ENCODE assay signal across 10 cellular contexts in the genomic region with DNA sequence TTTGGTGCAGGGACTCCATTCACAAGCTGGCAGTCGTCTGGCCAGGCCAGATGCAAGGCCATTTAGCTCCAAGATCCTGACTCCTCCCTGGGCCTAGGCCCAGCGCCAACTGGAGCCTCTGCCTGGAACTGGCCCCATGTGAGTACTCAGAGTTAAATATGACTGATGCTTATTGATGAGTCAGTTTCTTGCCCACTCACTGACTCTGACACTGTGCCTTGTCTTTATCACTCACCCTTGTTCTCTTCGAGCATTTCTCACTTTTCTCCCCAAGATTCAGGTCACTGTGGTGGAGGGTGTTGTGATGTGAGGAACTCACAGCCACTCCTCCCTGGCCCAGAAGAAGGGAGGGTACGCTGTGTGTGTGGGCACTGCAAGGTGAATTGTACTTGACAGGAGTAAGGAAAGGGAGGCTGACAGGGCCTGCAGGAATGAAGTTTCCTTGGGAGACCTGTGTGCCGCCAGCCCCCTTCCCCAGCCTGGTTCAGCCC. TPM values are rescaled to one million over a fixed set of nuclear protein-coding genes. Genes with fewer than 3 reads are reported as not detected.
DNase-seq lines count a peak whose midpoint lies in the region; ATAC-seq, FAIRE-seq and TF ChIP-seq lines count a peak whose summit lies in the region.
"Had no signal": no experiment of that assay in that cellular context is flagged by ENCODE, and none has a peak within 500 bp of the region (broad histone marks: within the 10 kb centered on the region; RNA-seq: fewer than 3 reads in every experiment).

No MANE protein-coding gene starts in this region.

- DNase-seq in activated naive CD4-positive, alpha-beta T cell treated with anti-CD3 and anti-CD28 coated beads, Interleukin-2, amount 50 U/mL, for 72 hours (ENCODE audit: low spot score in 2 of 2), result no peak
- DNase-seq in activated naive CD4-positive, alpha-beta T cell treated with anti-CD3 and anti-CD28 coated beads, Interleukin-2, amount 10 ng/mL, durations not matched to agents 7 days and 5 days, result no peak
- DNase-seq in K562 (ENCODE audit: extremely low read depth in 1 of 4, low spot score in 3 of 4), result no peak
- peak; percentile 89 for DNase-seq in iris pigment epithelial cell (ENCODE audit: low read depth)
- DNase-seq in vagina (ENCODE audit: extremely low spot score in 2 of 2), result peak in 1 of 2 donors; percentile 87
- DNase-seq in esophagus muscularis mucosa (ENCODE audit: extremely low spot score), result no peak
- DNase-seq in G401 (ENCODE audit: low spot score), result no peak
- DNase-seq: retina had no signal

- no peak overlapping the region for H3K4me3 Mint-ChIP-seq in activated naive CD4-positive, alpha-beta T cell treated with anti-CD3 and anti-CD28 coated beads, Interleukin-2, amount 10 ng/mL, durations not matched to agents 7 days and 5 days

- TF ChIP-seq EP300 in K562 (IDR thresholded peaks at IDR 0.05; ENCODE audit: low read length), result no peak
- no peak for TF ChIP-seq EP300 in esophagus muscularis mucosa (IDR thresholded peaks at IDR 0.05)

- POLR2A ChIA-PET in K562 (lab: Yijun Ruan, JAX), result interaction anchor here (1.3 kb wide), 1 partner anchor 10 kb away, joined by 4 read pairs; no protein-coding TSS in a partner anchor

- peak; percentile 88 to 91 for ATAC-seq in activated naive CD4-positive, alpha-beta T cell treated with anti-CD3 and anti-CD28 coated beads, Interleukin-2, amount 50 U/mL, for 72 hours
- ATAC-seq in K562 (peak; percentile 43), GM21717 (IDR thresholded peaks at IDR 0.05; ENCODE audit: unreplicated experiment) (no peak)

- TF ChIP-seq CTCF in K562 (IDR thresholded peaks at IDR 0.05 in 2 of 3, conservative IDR thresholded peaks at IDR 0.05 in 1 of 3; ENCODE audit: insufficient read depth in 2 of 3, low read depth in 1 of 3, low read length in 3 of 3) (no peak), vagina (IDR thresholded peaks at IDR 0.05) (no peak), esophagus muscularis mucosa (IDR thresholded peaks at IDR 0.05) (no peak)

- H3K4me1 ChIP-seq in K562 (replicated peaks in 1 of 2; ENCODE audit: control insufficient read depth in 2 of 2, insufficient read depth in 2 of 2, low read length in 2 of 2) (peaks cover 0 to 9% of the 10 kb centered on the region in 2 experiments; a peak in 1 of 5 replicates), vagina (peaks cover 37% of the 10 kb centered on the region), esophagus muscularis mucosa (peaks cover 24 to 33% (median 32%) of the 10 kb centered on the region in 4 donors)

- WGBS in K562 (ENCODE audit: insufficient coverage, low coverage, missing lambda C conversion rate), result 35% methylated on average over 3 of the region's 5 CpGs
- WGBS in esophagus muscularis mucosa, result 63% methylated on average over 5 of the region's 5 CpGs

- H3K36me3 Mint-ChIP-seq in activated naive CD4-positive, alpha-beta T cell treated with anti-CD3 and anti-CD28 coated beads, Interleukin-2, amount 50 U/mL, for 72 hours, result no peaks in the 10 kb centered on the region
- H3K36me3 Mint-ChIP-seq in activated naive CD4-positive, alpha-beta T cell treated with anti-CD3 and anti-CD28 coated beads, Interleukin-2, amount 10 ng/mL, durations not matched to agents 7 days and 5 days, result peaks cover 26% of the 10 kb centered on the region

- BruUV-seq in K562 (replicated peaks; lab: Mats Ljungman, UMichigan), result no TSS peak

- no peak for TF ChIP-seq RAD21 in K562 (CRISPR knock-in tag; conservative IDR thresholded peaks at IDR 0.05 in 1 of 2, IDR thresholded peaks at IDR 0.05 in 1 of 2)

- peak overlapping the region; percentile 5 to 48 for H3K27ac Mint-ChIP-seq in activated naive CD4-positive, alpha-beta T cell treated with anti-CD3 and anti-CD28 coated beads, Interleukin-2, amount 50 U/mL, for 72 hours
- no peak overlapping the region for H3K27ac Mint-ChIP-seq in activated naive CD4-positive, alpha-beta T cell treated with anti-CD3 and anti-CD28 coated beads, Interleukin-2, amount 10 ng/mL, durations not matched to agents 7 days and 5 days

- H3K4me3 ChIP-seq in K562 (no peak overlapping the region), vagina (no peak overlapping the region), esophagus muscularis mucosa (no peak overlapping the region)

- FAIRE-seq in K562 (lab: Jason Lieb, UNC), result no peak
- FAIRE-seq: endometrium had no signal

- H3K36me3 ChIP-seq in K562 (ENCODE audit: control insufficient read depth, insufficient read depth, low read length), result peaks cover 7% of the 10 kb centered on the region; the same call in 2 of the 3 replicates
- peaks cover 0 to 7% of the 10 kb centered on the region in 2 donors for H3K36me3 ChIP-seq in vagina
- peaks cover 0 to 20% (median 13%) of the 10 kb centered on the region in 4 donors for H3K36me3 ChIP-seq in esophagus muscularis mucosa

- in situ Hi-C loops in K562 (cut with MboI), result no loop called here
- in situ Hi-C loops in G401 (cut with HindIII; ENCODE audit: low sequenced_read_pairs), result no loop called here

- intact Hi-C loops in K562 (cut with micrococcal nuclease), result no loop called here
- intact Hi-C loops in vagina (cut with DNase I), result no loop called here
- intact Hi-C loops in esophagus muscularis mucosa (cut with DNase I), result no loop called here

- H4K20me1 ChIP-seq in K562 (replicated peaks; ENCODE audit: control insufficient read depth, insufficient read depth, low read length), result no peaks in the 10 kb centered on the region

- H3K27me3 Mint-ChIP-seq in activated naive CD4-positive, alpha-beta T cell treated with anti-CD3 and anti-CD28 coated beads, Interleukin-2, amount 10 ng/mL, durations not matched to agents 7 days and 5 days, result no peaks in the 10 kb centered on the region

- no peaks in the 10 kb centered on the region for H3K79me2 ChIP-seq in K562 (ENCODE audit: control insufficient read depth, insufficient read depth, low read length)

- no peaks in the 10 kb centered on the region for H3K9me3 Mint-ChIP-seq in activated naive CD4-positive, alpha-beta T cell treated with anti-CD3 and anti-CD28 coated beads, Interleukin-2, amount 50 U/mL, for 72 hours
- H3K9me3 Mint-ChIP-seq in activated naive CD4-positive, alpha-beta T cell treated with anti-CD3 and anti-CD28 coated beads, Interleukin-2, amount 10 ng/mL, durations not matched to agents 7 days and 5 days, result no peaks in the 10 kb centered on the region

- H3K9me3 ChIP-seq in K562 (replicated peaks; ENCODE audit: control insufficient read depth, insufficient read depth, low read depth, low read length), result no peaks in the 10 kb centered on the region
- no peaks in the 10 kb centered on the region for H3K9me3 ChIP-seq in vagina
- no peaks in the 10 kb centered on the region for H3K9me3 ChIP-seq in esophagus muscularis mucosa

- TF ChIP-seq POLR2A in K562 (conservative IDR thresholded peaks at IDR 0.05), result no peak
- TF ChIP-seq POLR2A in vagina (IDR thresholded peaks at IDR 0.05), result no peak
- TF ChIP-seq POLR2A in esophagus muscularis mucosa (IDR thresholded peaks at IDR 0.05; ENCODE audit: low read depth), result no peak

- no peaks in the 10 kb centered on the region for H3K27me3 ChIP-seq in K562 (ENCODE audit: control insufficient read depth in 2 of 2, insufficient read depth in 2 of 2, low read length in 2 of 2)
- H3K27me3 ChIP-seq in vagina, result no peaks in the 10 kb centered on the region
- H3K27me3 ChIP-seq in esophagus muscularis mucosa, result no peaks in the 10 kb centered on the region

- CTCF ChIA-PET in activated naive CD4-positive, alpha-beta T cell treated with anti-CD3 and anti-CD28 coated beads, Interleukin-2, amount 10 ng/mL, durations not matched to agents 7 days and 5 days (lab: Charles Lee), result no interaction called here
- CTCF ChIA-PET in K562 (lab: Yijun Ruan, JAX; ENCODE audit: low intra/inter-chr PET ratio), result no interaction called here

- H3K4me1 Mint-ChIP-seq in activated naive CD4-positive, alpha-beta T cell treated with anti-CD3 and anti-CD28 coated beads, Interleukin-2, amount 10 ng/mL, durations not matched to agents 7 days and 5 days, result peaks cover 9% of the 10 kb centered on the region

- no peak overlapping the region for H3K9ac ChIP-seq in K562 (ENCODE audit: insufficient read depth in 1 of 2, low read depth in 2 of 2, low read length in 2 of 2)

- no peak overlapping the region for H2AFZ ChIP-seq in K562 (ENCODE audit: low read depth, low read length)

- H3K27ac ChIP-seq in K562 (ENCODE audit: extremely low read depth, low read depth, low read length) (no peak overlapping the region), vagina (peak overlapping the region; percentile 13), esophagus muscularis mucosa (replicated peaks in 1 of 4) (peak overlapping the region in 1 of 4 donors; percentile 13)

- H3K4me2 ChIP-seq in K562 (ENCODE audit: insufficient read depth, low read length), result no peak overlapping the region

- H3K9me1 ChIP-seq in K562 (ENCODE audit: control insufficient read depth, insufficient read depth, low read length), result no peaks in the 10 kb centered on the region

RNA-seq across cellular contexts. Expression of gene ST3GAL4, which starts 23.2 kb away (rescaled TPM):
- total RNA-seq in activated naive CD4-positive, alpha-beta T cell treated with anti-CD3 and anti-CD28 coated beads, Interleukin-2, amount 50 U/mL, for 72 hours, result 10 to 100 TPM in 1 of 2 donors, 1 to 10 TPM in 1; 7.2 to 10.5 TPM
- total RNA-seq in K562 (2011; cell fraction: chromatin; rRNA removed; ENCODE audit: low replicate concordance), result 11.3 and 26.5 TPM in 2 replicates
- 24.2 and 25.7 TPM in 2 replicates for total RNA-seq in K562 (2011; cell fraction: nucleolus; rRNA removed)
- total RNA-seq in K562 (2011; cell fraction: nucleoplasm; rRNA removed), result 22.4 and 23.4 TPM in 2 replicates
- total RNA-seq in K562 (2014; rRNA removed) (10.5 and 16.9 TPM in 2 replicates), K562 (2014; rRNA removed; fragmentation: Illumina TruSeq; extraction: Trizol) (6.2 and 8.2 TPM in 2 replicates), K562 (2015; rRNA removed; fragmentation: Illumina TruSeq; extraction: Trizol) (6.0 and 6.7 TPM in 2 replicates), K562 (2021) (13.7 and 15.2 TPM in 2 replicates), vagina (41.5 TPM), esophagus muscularis mucosa (10 to 100 TPM; 40.0 to 52.4 (median 40.5) TPM)
- polyA plus RNA-seq in K562 (2011; rRNA removed) (10.7 and 15.4 TPM in 2 replicates), K562 (2014; fragmentation: Illumina TruSeq; extraction: Trizol) (17.8 and 22.9 TPM in 2 replicates), K562 (2014; fragmentation: Nextera tagmentation; extraction: Ambion mirVana) (under 1 TPM; 0.27 to 0.53 TPM), K562 (2014; rRNA removed) (13.8 and 16.7 TPM in 2 replicates)
- polyA plus RNA-seq in K562 (2011; cell fraction: cytosol; rRNA removed), result 12.8 and 18.7 TPM in 2 replicates
- polyA plus RNA-seq in K562 (2011; cell fraction: nucleus; rRNA removed), result 10.4 and 18.7 TPM in 2 replicates
- 8.2 and 14.5 TPM in 2 replicates for polyA plus RNA-seq in K562 (2012)
- 2.6 and 6.2 TPM in 2 replicates for polyA minus RNA-seq in K562 (2011; rRNA and poly(A)+ RNA removed)
- 7.9 and 8.3 TPM in 2 replicates for polyA minus RNA-seq in K562 (2011; cell fraction: cytosol; rRNA and poly(A)+ RNA removed)
- 3.8 and 5.3 TPM in 2 replicates for polyA minus RNA-seq in K562 (2011; cell fraction: nucleus; rRNA and poly(A)+ RNA removed)
- 26.2 and 35.0 TPM in 2 replicates for total RNA-seq in G401 (2014; rRNA removed; shearing (Covaris generic))

RNA-seq across cellular contexts. Expression of gene DCPS, which starts 28.4 kb away (rescaled TPM):
- total RNA-seq in activated naive CD4-positive, alpha-beta T cell treated with anti-CD3 and anti-CD28 coated beads, Interleukin-2, amount 50 U/mL, for 72 hours, result 10 to 100 TPM; 28.1 to 40.2 TPM
- 5.6 and 9.2 TPM in 2 replicates for total RNA-seq in K562 (2011; cell fraction: chromatin; rRNA removed; ENCODE audit: low replicate concordance)
- 11.2 and 12.0 TPM in 2 replicates for total RNA-seq in K562 (2011; cell fraction: nucleolus; rRNA removed)
- total RNA-seq in K562 (2011; cell fraction: nucleoplasm; rRNA removed), result 7.4 and 9.0 TPM in 2 replicates
- total RNA-seq in K562 (2014; rRNA removed) (16.5 and 23.8 TPM in 2 replicates), K562 (2014; rRNA removed; fragmentation: Illumina TruSeq; extraction: Trizol) (10.8 and 11.1 TPM in 2 replicates), K562 (2015; rRNA removed; fragmentation: Illumina TruSeq; extraction: Trizol) (17.9 and 18.9 TPM in 2 replicates), K562 (2021) (23.0 and 24.6 TPM in 2 replicates), vagina (15.5 TPM), esophagus muscularis mucosa (10 to 100 TPM in 3 of 4 donors, 1 to 10 TPM in 1; 8.0 to 18.4 (median 14.3) TPM)
- polyA plus RNA-seq in K562 (2011; rRNA removed) (16.8 and 25.9 TPM in 2 replicates), K562 (2014; fragmentation: Illumina TruSeq; extraction: Trizol) (37.2 and 38.1 TPM in 2 replicates), K562 (2014; fragmentation: Nextera tagmentation; extraction: Ambion mirVana) (10 to 100 TPM in 1 of 2 experiments, 1 to 10 TPM in 1; 8.7 to 17.8 TPM), K562 (2014; rRNA removed) (23.3 and 27.2 TPM in 2 replicates)
- 27.0 and 56.5 TPM in 2 replicates for polyA plus RNA-seq in K562 (2011; cell fraction: cytosol; rRNA removed)
- polyA plus RNA-seq in K562 (2011; cell fraction: nucleus; rRNA removed), result 7.1 and 12.9 TPM in 2 replicates
- polyA plus RNA-seq in K562 (2012), result 21.5 and 26.3 TPM in 2 replicates
- 6.6 and 12.8 TPM in 2 replicates for polyA minus RNA-seq in K562 (2011; rRNA and poly(A)+ RNA removed)
- polyA minus RNA-seq in K562 (2011; cell fraction: cytosol; rRNA and poly(A)+ RNA removed), result 9.0 and 12.5 TPM in 2 replicates
- 5.8 and 6.1 TPM in 2 replicates for polyA minus RNA-seq in K562 (2011; cell fraction: nucleus; rRNA and poly(A)+ RNA removed)
- 25.0 and 48.3 TPM in 2 replicates for total RNA-seq in G401 (2014; rRNA removed; shearing (Covaris generic))

RNA-seq across cellular contexts. Expression of gene TIRAP, which starts 49.4 kb away (rescaled TPM):
- total RNA-seq in activated naive CD4-positive, alpha-beta T cell treated with anti-CD3 and anti-CD28 coated beads, Interleukin-2, amount 50 U/mL, for 72 hours, result 1 to 10 TPM; 2.8 to 7.4 TPM
- total RNA-seq in K562 (2011; cell fraction: chromatin; rRNA removed; ENCODE audit: low replicate concordance), result 6.0 and 9.3 TPM in 2 replicates
- total RNA-seq in K562 (2011; cell fraction: nucleolus; rRNA removed), result 5.7 and 7.0 TPM in 2 replicates
- total RNA-seq in K562 (2011; cell fraction: nucleoplasm; rRNA removed), result 5.2 and 5.5 TPM in 2 replicates
- total RNA-seq in K562 (2014; rRNA removed), result 1.7 and 2.9 TPM in 2 replicates
- total RNA-seq in K562 (2014; rRNA removed; fragmentation: Illumina TruSeq; extraction: Trizol), result 3.0 and 3.7 TPM in 2 replicates
- 5.2 and 5.4 TPM in 2 replicates for total RNA-seq in K562 (2015; rRNA removed; fragmentation: Illumina TruSeq; extraction: Trizol)
- total RNA-seq in K562 (2021), result 5.3 and 6.2 TPM in 2 replicates
- 1.7 and 3.6 TPM in 2 replicates for polyA plus RNA-seq in K562 (2011; rRNA removed)
- 2.8 and 7.5 TPM in 2 replicates for polyA plus RNA-seq in K562 (2011; cell fraction: cytosol; rRNA removed)
- 1.7 and 3.8 TPM in 2 replicates for polyA plus RNA-seq in K562 (2011; cell fraction: nucleus; rRNA removed)
- 4.9 and 7.3 TPM in 2 replicates for polyA plus RNA-seq in K562 (2012)
- polyA plus RNA-seq in K562 (2014; fragmentation: Illumina TruSeq; extraction: Trizol), result 7.8 and 8.7 TPM in 2 replicates
- 1 to 10 TPM in 1 of 2 experiments, under 1 TPM in 1; 0.60 to 1.3 TPM for polyA plus RNA-seq in K562 (2014; fragmentation: Nextera tagmentation; extraction: Ambion mirVana)
- polyA plus RNA-seq in K562 (2014; rRNA removed), result 3.2 and 4.9 TPM in 2 replicates
- polyA minus RNA-seq in K562 (2011; rRNA and poly(A)+ RNA removed), result 1.8 and 3.3 TPM in 2 replicates
- 1.4 and 3.7 TPM in 2 replicates for polyA minus RNA-seq in K562 (2011; cell fraction: cytosol; rRNA and poly(A)+ RNA removed)
- polyA minus RNA-seq in K562 (2011; cell fraction: nucleus; rRNA and poly(A)+ RNA removed), result 2.3 and 2.7 TPM in 2 replicates
- total RNA-seq in vagina, result 16.9 TPM
- 10 to 100 TPM in 3 of 4 donors, 1 to 10 TPM in 1; 8.3 to 14.3 (median 13.4) TPM for total RNA-seq in esophagus muscularis mucosa
- total RNA-seq in G401 (2014; rRNA removed; shearing (Covaris generic)), result 5.6 and 8.1 TPM in 2 replicates
